ENCODE assay signal across 10 cellular contexts in genomic region chr22:35409783-35410662, GRCh38. TPM values are rescaled to one million over a fixed set of nuclear protein-coding genes. Genes with fewer than 3 reads are reported as not detected.
DNase-seq lines count a peak whose midpoint lies in the region; ATAC-seq, FAIRE-seq and TF ChIP-seq lines count a peak whose summit lies in the region.
"Had no signal": no experiment of that assay in that cellular context is flagged by ENCODE, and none has a peak within 500 bp of the region (broad histone marks: within the 10 kb centered on the region; RNA-seq: fewer than 3 reads in every experiment).

No MANE protein-coding gene starts in this region.

- no peak overlapping the region for H3K9ac ChIP-seq in HepG2 (ENCODE audit: insufficient read depth, low read depth, low read length)

- H3K27me3 ChIP-seq in SJCRH30 (no peaks in the 10 kb centered on the region), HepG2 (ENCODE audit: control insufficient read depth in 1 of 2, insufficient read depth in 2 of 2, low read length in 2 of 2) (no peaks in the 10 kb centered on the region), testis (no peaks in the 10 kb centered on the region)

- H3K4me2 ChIP-seq in HepG2 (ENCODE audit: low read depth, low read length) = no peak overlapping the region

- no peak for TF ChIP-seq CTCF in HepG2 (CRISPR knock-in tag; IDR thresholded peaks at IDR 0.05)
- no peak for TF ChIP-seq CTCF in testis (IDR thresholded peaks at IDR 0.05)
- no peak for TF ChIP-seq CTCF in nephron progenitor cell (IDR thresholded peaks at IDR 0.05)

- no peak overlapping the region for H3K27ac Mint-ChIP-seq in nephron progenitor cell

- no peak overlapping the region for H3K4me3 Mint-ChIP-seq in nephron progenitor cell

- H3K36me3 Mint-ChIP-seq in nephron progenitor cell (ENCODE audit: low read depth) = peaks cover 66% of the 10 kb centered on the region

- no peak overlapping the region for H2AFZ ChIP-seq in HepG2 (ENCODE audit: low read length)

- H3K79me2 ChIP-seq in HepG2 (ENCODE audit: insufficient read depth, low read length) = no peaks in the 10 kb centered on the region

- in situ Hi-C loops in HepG2 (cut with HindIII; ENCODE audit: extremely low pct_ligation_motif_present, low pct_unique_long_range_greater_than_20kb) = no loop called here

- peaks cover 9% of the 10 kb centered on the region for H3K4me1 ChIP-seq in SJCRH30
- peaks cover 23% of the 10 kb centered on the region for H3K4me1 ChIP-seq in HepG2 (ENCODE audit: insufficient read depth, low read length)
- no peaks in the 10 kb centered on the region for H3K4me1 ChIP-seq in testis

- no peak for TF ChIP-seq POLR2A in HepG2 (IDR thresholded peaks at IDR 0.05; ENCODE audit: insufficient read depth in 1 of 2, low read depth in 2 of 2, low read length in 2 of 2)
- no peak for TF ChIP-seq POLR2A in testis (IDR thresholded peaks at IDR 0.05)

- H3K27me3 Mint-ChIP-seq in nephron progenitor cell (ENCODE audit: low read depth, poor library complexity) = no peaks in the 10 kb centered on the region

- no TSS peak for BruUV-seq in HepG2 (replicated peaks; lab: Mats Ljungman, UMichigan)

- H3K36me3 ChIP-seq in SJCRH30 (peaks cover 61% of the 10 kb centered on the region), HepG2 (replicated peaks in 1 of 2; ENCODE audit: control insufficient read depth in 1 of 2, insufficient read depth in 2 of 2, low read length in 2 of 2) (peaks cover 18 to 76% of the 10 kb centered on the region in 2 experiments), testis (ENCODE audit: low read depth, missing control alignments) (no peaks in the 10 kb centered on the region)

- no peaks in the 10 kb centered on the region for H3K9me3 Mint-ChIP-seq in nephron progenitor cell

- 95% methylated on average over 10 of the region's 16 CpGs for WGBS in HepG2 (ENCODE audit: low lambda C conversion rate)
- WGBS in testis, 2 donors = 88 to 89% methylated on average over 12 to 16 of the region's 16 CpGs

- H3K4me3 ChIP-seq in SJCRH30 = no peak overlapping the region
- H3K4me3 ChIP-seq in HepG2 (replicated peaks in 1 of 3; ENCODE audit: insufficient read depth in 1 of 3, low read depth in 2 of 3, low read length in 3 of 3) = no peak overlapping the region
- no peak overlapping the region for H3K4me3 ChIP-seq in testis
- H3K4me3 ChIP-seq: SK-N-MC had no signal

- intact Hi-C loops in HepG2 (cut with micrococcal nuclease; ENCODE audit: unreplicated experiment) = loop anchor here (5.0 kb wide), 1 partner anchor 58 kb away; no protein-coding TSS in a partner anchor
- intact Hi-C loops in testis (cut with DNase I; ENCODE audit: low total_unique reads) = no loop called here

- FAIRE-seq in HepG2 (lab: Jason Lieb, UNC) = no peak

- ATAC-seq in HG02798 (IDR thresholded peaks at IDR 0.05; ENCODE audit: poor library complexity, unreplicated experiment) (peak; percentile 66), HepG2 (no peak)

- no peaks in the 10 kb centered on the region for H3K4me1 Mint-ChIP-seq in nephron progenitor cell

- no peaks in the 10 kb centered on the region for H3K9me3 ChIP-seq in SJCRH30 (replicated peaks)
- no peaks in the 10 kb centered on the region for H3K9me3 ChIP-seq in HepG2 (ENCODE audit: low read length)
- H3K9me3 ChIP-seq in testis = no peaks in the 10 kb centered on the region

- POLR2A ChIA-PET in HepG2 (lab: Yijun Ruan, JAX) = no interaction called here

- TF ChIP-seq EP300 in HepG2 (IDR thresholded peaks at IDR 0.05; ENCODE audit: low read depth in 2 of 2, low read length in 2 of 2) (no peak), HepG2 (CRISPR knock-in tag; IDR thresholded peaks at IDR 0.05; ENCODE audit: borderline replicate concordance) (no peak)

- no peaks in the 10 kb centered on the region for H4K20me1 ChIP-seq in HepG2 (ENCODE audit: insufficient read depth, low read length)

- CTCF ChIA-PET in HepG2 (lab: Yijun Ruan, JAX; ENCODE audit: low intra/inter-chr PET ratio, low total read pairs) = no interaction called here

- no peak for TF ChIP-seq RAD21 in HepG2 (CRISPR knock-in tag; IDR thresholded peaks at IDR 0.05)

- DNase-seq in DMS53 (lab: John Stamatoyannopoulos, UW) (peak; percentile 2), DMS53 treated with DMSO at 0.1 percent for 48 hours (lab: John Stamatoyannopoulos, UW; ENCODE audit: unreplicated experiment) (no peak), SJCRH30 (peak; percentile 72 to 77), HepG2 (ENCODE audit: low spot score) (no peak), testis (no peak), cortex of kidney (lab: John Stamatoyannopoulos, UW) (no peak), nephron progenitor cell (no peak)

- H3K27ac ChIP-seq in SJCRH30 = peak overlapping the region; percentile 30
- H3K27ac ChIP-seq in HepG2 (ENCODE audit: extremely low read length, insufficient read depth, low read length) = no peak overlapping the region
- no peak overlapping the region for H3K27ac ChIP-seq in testis
- H3K27ac ChIP-seq: 22Rv1, SK-N-MC had no signal

TF ChIP-seq in HepG2, 621 proteins besides CTCF, POLR2A, EP300 and RAD21:
- no peak for TF ChIP-seq TSC22D2 (CRISPR knock-in tag; IDR thresholded peaks at IDR 0.05; ENCODE audit: borderline replicate concordance)
- no peak for TF ChIP-seq HOXA9 (CRISPR knock-in tag; IDR thresholded peaks at IDR 0.05; ENCODE audit: borderline replicate concordance)
- peak; percentile 71; the same call in 1 of the 2 replicates for TF ChIP-seq CEBPB (IDR thresholded peaks at IDR 0.05; ENCODE audit: borderline replicate concordance, low read depth, low read length)
- no peak for TF ChIP-seq DPF2 (CRISPR knock-in tag; IDR thresholded peaks at IDR 0.05; ENCODE audit: borderline replicate concordance, low read depth)
- no peak for TF ChIP-seq KLF13 (CRISPR knock-in tag; IDR thresholded peaks at IDR 0.05)
- no peak for TF ChIP-seq TCF7 (IDR thresholded peaks at IDR 0.05; ENCODE audit: low read depth)
- TF ChIP-seq AGO2 (optimal IDR thresholded peaks at IDR 0.05; ENCODE audit: low read depth, low read length) = peak; percentile 28

RNA-seq across cellular contexts. Expression of gene MCM5, which starts 10.1 kb away (rescaled TPM):
- 106 and 109 TPM in 2 replicates for total RNA-seq in SJCRH30 (2014; rRNA removed; shearing (Covaris generic))
- total RNA-seq in HepG2 (2016; rRNA removed; fragmentation: Illumina TruSeq; extraction: Trizol) (87.1 and 93.5 TPM in 2 replicates), testis (10 to 100 TPM; 34.3 to 49.6 TPM)
- 36.4 and 41.9 TPM in 2 replicates for total RNA-seq in HepG2 (2016; cell fraction: cytosol; rRNA removed; fragmentation: Illumina TruSeq; extraction: Trizol; ENCODE audit: low read depth)
- total RNA-seq in HepG2 (2016; cell fraction: insoluble cytoplasmic fraction; rRNA removed; fragmentation: Illumina TruSeq; extraction: Trizol) = 66.7 and 92.9 TPM in 2 replicates
- 53.5 and 61.3 TPM in 2 replicates for total RNA-seq in HepG2 (2016; cell fraction: membrane; rRNA removed; fragmentation: Illumina TruSeq; extraction: Trizol)
- total RNA-seq in HepG2 (2016; cell fraction: nucleus; rRNA removed; fragmentation: Illumina TruSeq; extraction: Trizol) = 65.1 and 73.9 TPM in 2 replicates
- polyA plus RNA-seq in HepG2 (2011; rRNA removed) (35.0 and 40.2 TPM in 2 replicates), testis (ENCODE audit: insufficient read depth, low read depth, low replicate concordance) (42.1 TPM)
- 19.1 and 35.5 TPM in 2 replicates for polyA plus RNA-seq in HepG2 (2011; cell fraction: cytosol; rRNA removed)
- 35.1 and 61.3 TPM in 2 replicates for polyA plus RNA-seq in HepG2 (2011; cell fraction: nucleus; rRNA removed)
- 24.2 and 36.5 TPM in 2 replicates for polyA plus RNA-seq in HepG2 (2012)
- 11.7 and 13.9 TPM in 2 replicates for polyA plus RNA-seq in HepG2 (2016; cell fraction: cytosol; fragmentation: Illumina TruSeq; extraction: Trizol; ENCODE audit: low read depth)
- polyA plus RNA-seq in HepG2 (2016; cell fraction: insoluble cytoplasmic fraction; fragmentation: Illumina TruSeq; extraction: Trizol; ENCODE audit: low read depth) = 62.2 and 92.9 TPM in 2 replicates
- polyA plus RNA-seq in HepG2 (2016; cell fraction: membrane; fragmentation: Illumina TruSeq; extraction: Trizol; ENCODE audit: low read depth) = 18.4 and 22.6 TPM in 2 replicates
- 116 and 125 TPM in 2 replicates for polyA plus RNA-seq in HepG2 (2016; cell fraction: nucleus; fragmentation: Illumina TruSeq; extraction: Trizol; ENCODE audit: insufficient read depth, low read depth)
- 190 and 207 TPM in 2 replicates for polyA minus RNA-seq in HepG2 (2011; rRNA and poly(A)+ RNA removed; ENCODE audit: low replicate concordance)
- polyA minus RNA-seq in HepG2 (2011; cell fraction: cytosol; rRNA and poly(A)+ RNA removed) = 29.2 and 59.2 TPM in 2 replicates
- 25.5 and 42.9 TPM in 2 replicates for polyA minus RNA-seq in HepG2 (2011; cell fraction: nucleus; rRNA and poly(A)+ RNA removed)

RNA-seq across cellular contexts. Expression of gene HMOX1, which starts 29.1 kb away (rescaled TPM):
- total RNA-seq in SJCRH30 (2014; rRNA removed; shearing (Covaris generic)) = 4.6 and 5.1 TPM in 2 replicates
- total RNA-seq in HepG2 (2016; rRNA removed; fragmentation: Illumina TruSeq; extraction: Trizol) (53.6 and 54.1 TPM in 2 replicates), testis (10 to 100 TPM; 22.0 to 35.2 TPM)
- 12.4 and 15.7 TPM in 2 replicates for total RNA-seq in HepG2 (2016; cell fraction: cytosol; rRNA removed; fragmentation: Illumina TruSeq; extraction: Trizol; ENCODE audit: low read depth)
- 43.9 and 54.4 TPM in 2 replicates for total RNA-seq in HepG2 (2016; cell fraction: insoluble cytoplasmic fraction; rRNA removed; fragmentation: Illumina TruSeq; extraction: Trizol)
- 23.2 and 25.0 TPM in 2 replicates for total RNA-seq in HepG2 (2016; cell fraction: membrane; rRNA removed; fragmentation: Illumina TruSeq; extraction: Trizol)
- 22.0 and 26.2 TPM in 2 replicates for total RNA-seq in HepG2 (2016; cell fraction: nucleus; rRNA removed; fragmentation: Illumina TruSeq; extraction: Trizol)
- polyA plus RNA-seq in HepG2 (2011; rRNA removed) (60.5 and 67.4 TPM in 2 replicates), testis (ENCODE audit: insufficient read depth, low read depth, low replicate concordance) (37.8 TPM)
- polyA plus RNA-seq in HepG2 (2011; cell fraction: cytosol; rRNA removed) = 42.4 and 72.7 TPM in 2 replicates
- 28.4 and 28.9 TPM in 2 replicates for polyA plus RNA-seq in HepG2 (2011; cell fraction: nucleus; rRNA removed)
- polyA plus RNA-seq in HepG2 (2012) = 27.8 and 42.7 TPM in 2 replicates
- polyA plus RNA-seq in HepG2 (2016; cell fraction: cytosol; fragmentation: Illumina TruSeq; extraction: Trizol; ENCODE audit: low read depth) = 12.3 and 13.2 TPM in 2 replicates
- polyA plus RNA-seq in HepG2 (2016; cell fraction: insoluble cytoplasmic fraction; fragmentation: Illumina TruSeq; extraction: Trizol; ENCODE audit: low read depth) = 58.0 and 69.8 TPM in 2 replicates
- 18.6 and 20.3 TPM in 2 replicates for polyA plus RNA-seq in HepG2 (2016; cell fraction: membrane; fragmentation: Illumina TruSeq; extraction: Trizol; ENCODE audit: low read depth)
- polyA plus RNA-seq in HepG2 (2016; cell fraction: nucleus; fragmentation: Illumina TruSeq; extraction: Trizol; ENCODE audit: insufficient read depth, low read depth) = 47.4 and 49.7 TPM in 2 replicates
- polyA minus RNA-seq in HepG2 (2011; rRNA and poly(A)+ RNA removed; ENCODE audit: low replicate concordance) = 12.4 and 47.0 TPM in 2 replicates
- polyA minus RNA-seq in HepG2 (2011; cell fraction: cytosol; rRNA and poly(A)+ RNA removed) = 23.6 and 31.0 TPM in 2 replicates
- 8.1 and 10.9 TPM in 2 replicates for polyA minus RNA-seq in HepG2 (2011; cell fraction: nucleus; rRNA and poly(A)+ RNA removed)

Comparison
In these comparisons a context has a peak if more than half of its experiments do, and no peak if none do; other contexts are left out.
1. DNase-seq: peak in DMS53 (single experiment) and SJCRH30 (2 of 2); none in DMS53 treated with DMSO at 0.1 percent for 48 hours (single experiment), HepG2 (single experiment), testis (single experiment), cortex of kidney (single experiment) and nephron progenitor cell (single experiment).